In genomic region chr10:73247509-73248258, GRCh38 we compare ENCODE assay signal across 1 cellular context.
TF ChIP-seq lines count a peak whose summit lies in the region.

No MANE protein-coding gene starts in this region.

TF ChIP-seq in K562, 482 proteins besides CTCF, POLR2A, EP300 and RAD21 (continued from another document and continues in another):
- TF ChIP-seq CLOCK (CRISPR knock-in tag; IDR thresholded peaks at IDR 0.05; ENCODE audit: borderline replicate concordance) = no peak
- no peak for TF ChIP-seq SIRT6 (IDR thresholded peaks at IDR 0.05; ENCODE audit: low read depth, low read length)
- TF ChIP-seq NCOA2 (IDR thresholded peaks at IDR 0.05; ENCODE audit: partially characterized antibody in 2 of 2) = no peak
- peak; percentile 54 for TF ChIP-seq CEBPB (tag; IDR thresholded peaks at IDR 0.05)
- TF ChIP-seq ELF2 (CRISPR knock-in tag; IDR thresholded peaks at IDR 0.05) = no peak
- TF ChIP-seq LEF1 (IDR thresholded peaks at IDR 0.05) = no peak
- no peak for TF ChIP-seq ZNF79 (CRISPR knock-in tag; IDR thresholded peaks at IDR 0.05; ENCODE audit: low read depth)
- no peak for TF ChIP-seq ZBTB12 (CRISPR knock-in tag; IDR thresholded peaks at IDR 0.05)
- TF ChIP-seq ETV6 (IDR thresholded peaks at IDR 0.05; ENCODE audit: borderline replicate concordance in 1 of 2, low read depth in 2 of 2, low read length in 1 of 2) = no peak
- TF ChIP-seq ETV6 (CRISPR knock-in tag; IDR thresholded peaks at IDR 0.05; ENCODE audit: borderline replicate concordance) = no peak
- no peak for TF ChIP-seq USF1 (CRISPR knock-in tag; IDR thresholded peaks at IDR 0.05)
- TF ChIP-seq USF2 (CRISPR knock-in tag; IDR thresholded peaks at IDR 0.05) = no peak
- TF ChIP-seq CHD2 (IDR thresholded peaks at IDR 0.05; ENCODE audit: low read depth, low read length) = no peak
- TF ChIP-seq ZBTB33 (CRISPR knock-in tag; IDR thresholded peaks at IDR 0.05) = no peak
- no peak for TF ChIP-seq VEZF1 (CRISPR knock-in tag; IDR thresholded peaks at IDR 0.05)
- TF ChIP-seq ELK3 (CRISPR knock-in tag; IDR thresholded peaks at IDR 0.05) = no peak
- TF ChIP-seq AFF1 (IDR thresholded peaks at IDR 0.05; ENCODE audit: low read depth in 1 of 2, partially characterized antibody in 2 of 2) = peak in 1 of 2 experiments; percentile 82
- no peak for TF ChIP-seq ZNF212 (CRISPR knock-in tag; IDR thresholded peaks at IDR 0.05)
- TF ChIP-seq ZNF668 (CRISPR knock-in tag; IDR thresholded peaks at IDR 0.05) = no peak
- TF ChIP-seq ZNF639 (CRISPR knock-in tag; conservative IDR thresholded peaks at IDR 0.05 in 1 of 2, IDR thresholded peaks at IDR 0.05 in 1 of 2) = 0 out of 4 replicates have a peak, but pooled peaks of 1 of the 2 experiments have one; percentile 8
- TF ChIP-seq E2F3 (CRISPR knock-in tag; IDR thresholded peaks at IDR 0.05) = no peak
- no peak for TF ChIP-seq ZBTB40 (IDR thresholded peaks at IDR 0.05)
- TF ChIP-seq ZBTB40 (CRISPR knock-in tag; IDR thresholded peaks at IDR 0.05) = no peak
- no peak for TF ChIP-seq RCOR1 (IDR thresholded peaks at IDR 0.05; ENCODE audit: borderline replicate concordance in 1 of 2, low read depth in 2 of 2, low read length in 2 of 2)
